ENCODE assay signal across 19 cellular contexts in genomic region chr18:35306588-35307250, GRCh38. TPM values are rescaled to one million over a fixed set of nuclear protein-coding genes. Genes with fewer than 3 reads are reported as not detected.
DNase-seq lines count a peak whose midpoint lies in the region; ATAC-seq and TF ChIP-seq lines count a peak whose summit lies in the region.
"Had no signal": no experiment of that assay in that cellular context is flagged by ENCODE, and none has a peak within 500 bp of the region (broad histone marks: within the 10 kb centered on the region; RNA-seq: fewer than 3 reads in every experiment).

No MANE protein-coding gene starts in this region.

- POLR2A ChIA-PET in MCF 10A (lab: Yijun Ruan, JAX): interaction anchor here (0.9 to 1.0 kb wide), 2 partner anchors 16 to 37 kb away, joined by 3 read pairs; no protein-coding TSS in a partner anchor

- H3K9me3 ChIP-seq in breast epithelium (peaks cover 74 to 82% of the 10 kb centered on the region in 2 donors), adipocyte (ENCODE audit: control insufficient read depth, low read length) (peaks cover 99% of the 10 kb centered on the region), subcutaneous abdominal adipose tissue (ENCODE audit: control insufficient read depth in 5 of 5, low read length in 5 of 5) (peaks cover 62 to 92% (median 90%) of the 10 kb centered on the region in 5 donors)

- CTCF ChIA-PET in MCF 10A (lab: Yijun Ruan, JAX): interaction anchor here (0.7 kb wide), 1 partner anchor 201 kb away, joined by 3 read pairs; no protein-coding TSS in a partner anchor

- H3K4me3 ChIP-seq in breast epithelium (no peak overlapping the region), adipocyte (ENCODE audit: low read length) (peak overlapping the region; percentile 61), subcutaneous abdominal adipose tissue (ENCODE audit: low read depth in 1 of 5, low read length in 5 of 5) (peak overlapping the region; percentile 0 to 64 (median 37))
- H3K4me3 ChIP-seq: SJCRH30 had no signal

- intact Hi-C loops in MCF 10A (cut with micrococcal nuclease) (no loop called here), breast epithelium (cut with DNase I; ENCODE audit: low total_unique reads) (no loop called here)

- no peak overlapping the region for H3K9ac ChIP-seq in adipocyte (ENCODE audit: low read length)
- H3K9ac ChIP-seq in subcutaneous abdominal adipose tissue (ENCODE audit: low read length in 5 of 5): no peak overlapping the region

- no peak for DNase-seq in MCF 10A (ENCODE audit: unreplicated experiment)
- no peak for DNase-seq in breast epithelium (ENCODE audit: low spot score in 2 of 2)
- DNase-seq in adipocyte (ENCODE audit: low read depth): no peak
- DNase-seq in foreskin keratinocyte: peak; percentile 9 to 19
- DNase-seq in D341Med (ENCODE audit: low spot score): no peak
- DNase-seq in SIG-M5 treated with dmso at 0.1 percent for 504 hours (lab: John Stamatoyannopoulos, UW; ENCODE audit: unreplicated experiment): no peak
- DNase-seq: CD4-positive, alpha-beta memory T cell; DMS79 treated with DMSO at 0.1 percent for 48 hours; H7; MV-4-11; NCI-H187; NCI-H345; NCI-H526; PC-3; SJCRH30 had no signal

- peaks cover 16% of the 10 kb centered on the region for H3K9me3 Mint-ChIP-seq in MCF 10A (ENCODE audit: unreplicated experiment)

- ATAC-seq in foreskin keratinocyte (no peak), GM18505 (IDR thresholded peaks at IDR 0.05; ENCODE audit: unreplicated experiment) (no peak)
- ATAC-seq: PC-3 had no signal

- no peak overlapping the region for H3K4me3 Mint-ChIP-seq in MCF 10A (ENCODE audit: unreplicated experiment)
- H3K4me3 Mint-ChIP-seq: B cell; CD4-positive, alpha-beta memory T cell had no signal

- TF ChIP-seq POLR2A in breast epithelium (IDR thresholded peaks at IDR 0.05) (no peak), GM18505 (IDR thresholded peaks at IDR 0.05; ENCODE audit: borderline replicate concordance, extremely low read depth, insufficient read depth, insufficient read length) (no peak)

- no peaks in the 10 kb centered on the region for H3K27me3 ChIP-seq in breast epithelium
- H3K27me3 ChIP-seq in adipocyte (replicated peaks; ENCODE audit: control insufficient read depth, insufficient read depth, low read length): no peaks in the 10 kb centered on the region
- H3K27me3 ChIP-seq in foreskin keratinocyte: no peaks in the 10 kb centered on the region
- no peaks in the 10 kb centered on the region for H3K27me3 ChIP-seq in subcutaneous abdominal adipose tissue (ENCODE audit: control insufficient read depth in 5 of 5, insufficient read depth in 4 of 5, low read length in 5 of 5)
- H3K27me3 ChIP-seq: SJCRH30 had no signal

- TSS peak; percentile 16 for BruUV-seq in MCF 10A (replicated peaks; lab: Mats Ljungman, UMichigan)

- TF ChIP-seq CTCF in MCF 10A (IDR thresholded peaks at IDR 0.05; ENCODE audit: unreplicated experiment) (no peak), breast epithelium (IDR thresholded peaks at IDR 0.05) (no peak), foreskin keratinocyte (conservative IDR thresholded peaks at IDR 0.05) (no peak)

- H3K27ac Mint-ChIP-seq in MCF 10A (ENCODE audit: low read depth, unreplicated experiment): no peak overlapping the region
- H3K27ac Mint-ChIP-seq: B cell had no signal

- peaks cover 24% of the 10 kb centered on the region for H3K36me3 Mint-ChIP-seq in MCF 10A (ENCODE audit: insufficient read depth, unreplicated experiment)

- H3K4me1 ChIP-seq in breast epithelium (no peaks in the 10 kb centered on the region), adipocyte (ENCODE audit: control insufficient read depth, insufficient read depth, low read length) (no peaks in the 10 kb centered on the region), foreskin keratinocyte (no peaks in the 10 kb centered on the region), subcutaneous abdominal adipose tissue (ENCODE audit: control insufficient read depth in 5 of 5, insufficient read depth in 5 of 5, low read length in 5 of 5) (no peaks in the 10 kb centered on the region)
- H3K4me1 ChIP-seq: SJCRH30 had no signal

- H3K4me1 Mint-ChIP-seq in MCF 10A (ENCODE audit: insufficient read depth, unreplicated experiment): peaks cover 11% of the 10 kb centered on the region
- H3K4me1 Mint-ChIP-seq: B cell had no signal

- H3K36me3 ChIP-seq in breast epithelium (no peaks in the 10 kb centered on the region), adipocyte (ENCODE audit: control insufficient read depth, insufficient read depth, low read length, severe bottlenecking) (peaks cover 79% of the 10 kb centered on the region), subcutaneous abdominal adipose tissue (ENCODE audit: control insufficient read depth in 5 of 5, insufficient read depth in 5 of 5, low read length in 5 of 5) (peaks cover 31 to 55% (median 33%) of the 10 kb centered on the region in 5 donors)

- H3K27me3 Mint-ChIP-seq in MCF 10A (ENCODE audit: insufficient read depth, unreplicated experiment): no peaks in the 10 kb centered on the region
- H3K27me3 Mint-ChIP-seq: B cell; CD4-positive, alpha-beta memory T cell had no signal

- H3K27ac ChIP-seq in breast epithelium (no peak overlapping the region), foreskin keratinocyte (no peak overlapping the region), subcutaneous abdominal adipose tissue (ENCODE audit: low read depth, low read length) (no peak overlapping the region)
- H3K27ac ChIP-seq: 22Rv1, SJCRH30 had no signal

RNA-seq across cellular contexts. Expression of gene ZSCAN30, which starts 16.7 kb away (rescaled TPM):
- total RNA-seq in MCF 10A (2022) (20.5 and 30.1 TPM in 2 replicates), breast epithelium (10 to 100 TPM; 12.5 to 33.2 (median 21.3) TPM), foreskin keratinocyte (9.0 and 10.2 TPM in 2 replicates)
- 2.8 and 2.9 TPM in 2 replicates for polyA plus RNA-seq in foreskin keratinocyte

RNA-seq across cellular contexts. Expression of gene ZNF24, which starts 37.5 kb away (rescaled TPM):
- 39.1 and 44.0 TPM in 2 replicates for total RNA-seq in MCF 10A (2022)
- total RNA-seq in breast epithelium: 10 to 100 TPM; 39.0 to 79.0 (median 52.8) TPM
- 28.5 and 29.3 TPM in 2 replicates for total RNA-seq in foreskin keratinocyte
- polyA plus RNA-seq in foreskin keratinocyte: 7.4 and 8.4 TPM in 2 replicates

Comparison
In these comparisons a context has a peak if more than half of its experiments do, and no peak if none do; other contexts are left out.
1. DNase-seq: peak in foreskin keratinocyte (2 of 2); none in MCF 10A (single experiment), breast epithelium (0 of 2), adipocyte (single experiment), D341Med (single experiment) and SIG-M5 treated with dmso at 0.1 percent for 504 hours (single experiment).
2. H3K4me3 ChIP-seq: peak in adipocyte (single experiment) and subcutaneous abdominal adipose tissue (5 of 5); none in breast epithelium (0 of 3).